Comparison of ENCODE assay signal across 27 cellular contexts in genomic region chr17:65479282-65479681, GRCh38.
"Had no signal": no experiment of that assay in that cellular context is flagged by ENCODE, and none has a peak within 500 bp of the region (broad histone marks: within the 10 kb centered on the region; RNA-seq: fewer than 3 reads in every experiment).

No MANE protein-coding gene starts in this region.

- H3K9me3 ChIP-seq: ascending aorta had no signal

- DNase-seq: activated B cell treated with CpG ODN at 0.5 μM for 24 hours; activated CD4-positive, alpha-beta memory T cell treated with anti-CD3 and anti-CD28 coated beads for 36 hours; activated CD4-positive, alpha-beta T cell treated with anti-CD3 and anti-CD28 coated beads for 4 hours; activated CD4-positive, alpha-beta T cell treated with anti-CD3 and anti-CD28 coated beads, Interleukin-2, amount 10 ng/mL, durations not matched to agents 24 days and 14 days; activated CD4-positive, alpha-beta T cell treated with anti-CD3 and anti-CD28 coated beads, Interleukin-2, amount 50 U/mL, for 1 hour; activated CD4-positive, alpha-beta T cell treated with anti-CD3 and anti-CD28 coated beads, Interleukin-2, amount 50 U/mL, for 4 hours; activated CD4-positive, CD25-positive, alpha-beta regulatory T cell treated with anti-CD3 and anti-CD28 coated beads, Interleukin-2, amount 50 U/mL, for 72 hours; activated CD8-positive, alpha-beta memory T cell treated with anti-CD3 and anti-CD28 coated beads, Interleukin-2, amount 10 ng/mL, durations not matched to agents 7 days and 5 days; activated CD8-positive, alpha-beta memory T cell treated with anti-CD3 and anti-CD28 coated beads, Interleukin-2, amount 50 U/mL, for 48 hours; activated CD8-positive, alpha-beta T cell treated with anti-CD3 and anti-CD28 coated beads for 36 hours; activated effector memory CD4-positive, alpha-beta T cell treated with Interleukin-2 at 50 U/mL for 16 hours; activated gamma-delta T cell; activated naive CD4-positive, alpha-beta T cell treated with anti-CD3 and anti-CD28 coated beads, Interleukin-2, amount 10 ng/mL, durations not matched to agents 7 days and 5 days; activated naive CD4-positive, alpha-beta T cell treated with Interleukin-2 at 50 U/mL for 16 hours; activated naive CD8-positive, alpha-beta T cell treated with anti-CD3 and anti-CD28 coated beads, Interleukin-2, amount 10 ng/mL, durations not matched to agents 7 days and 5 days; activated naive CD8-positive, alpha-beta T cell treated with anti-CD3 and anti-CD28 coated beads, Interleukin-2, amount 50 U/mL, for 24 hours; activated T-cell treated with anti-CD3 and anti-CD28 coated beads, Interleukin-2, amount 50 U/mL, for 24 hours; activated T-cell treated with anti-CD3 and anti-CD28 coated beads, Interleukin-2, amount 50 U/mL, for 48 hours; amygdala; anterior cingulate cortex; central memory CD4-positive, alpha-beta T cell; T-helper 1 cell; T-helper 2 cell; T-helper 9 cell had no signal

- H3K4me1 ChIP-seq: ascending aorta had no signal

- H3K36me3 ChIP-seq: ascending aorta had no signal

- H3K27me3 ChIP-seq: ascending aorta had no signal

- FAIRE-seq: TTC549 had no signal

- H3K4me3 ChIP-seq: ascending aorta had no signal

- H3K27ac ChIP-seq: ascending aorta, VCaP had no signal

- ATAC-seq: activated CD8-positive, alpha-beta memory T cell treated with anti-CD3 and anti-CD28 coated beads, Interleukin-2, amount 10 ng/mL, durations not matched to agents 7 days and 5 days; activated CD8-positive, alpha-beta T cell treated with anti-CD3 and anti-CD28 coated beads for 36 hours; activated naive CD8-positive, alpha-beta T cell treated with anti-CD3 and anti-CD28 coated beads, Interleukin-2, amount 50 U/mL, for 24 hours had no signal
